15 cellular contexts compared by ENCODE assay signal in genomic region chr20:3163099-3164042, GRCh38. TPM values are rescaled to one million over a fixed set of nuclear protein-coding genes. Genes with fewer than 3 reads are reported as not detected.
A peak's percentile ranks its signal among the peaks of the same experiment; 100 is the strongest.
DNase-seq lines count a peak whose midpoint lies in the region; ATAC-seq, FAIRE-seq and TF ChIP-seq lines count a peak whose summit lies in the region.
"Had no signal": no experiment of that assay in that cellular context is flagged by ENCODE, and none has a peak within 500 bp of the region (broad histone marks: within the 10 kb centered on the region; RNA-seq: fewer than 3 reads in every experiment).

No MANE protein-coding gene starts in this region.

- no peak for FAIRE-seq in GM19239 (lab: Jason Lieb, UNC)
- FAIRE-seq: GM18507, HTR-8/SVneo had no signal

- H3K4me3 Mint-ChIP-seq in endothelial cell (ENCODE audit: unreplicated experiment) (peak overlapping the region; percentile 80), CD14-positive monocyte (no peak overlapping the region)
- H3K4me3 Mint-ChIP-seq: activated CD4-positive, alpha-beta memory T cell treated with anti-CD3 and anti-CD28 coated beads, Interleukin-2, amount 10 ng/mL, durations not matched to agents 7 days and 5 days; central memory CD8-positive, alpha-beta T cell had no signal

- H3K27me3 Mint-ChIP-seq in endothelial cell (ENCODE audit: unreplicated experiment) (peaks cover 14% of the 10 kb centered on the region), CD14-positive monocyte (ENCODE audit: low read depth in 3 of 3) (peaks cover 20 to 35% (median 31%) of the 10 kb centered on the region in 3 donors)

- H3K27ac Mint-ChIP-seq in endothelial cell (ENCODE audit: unreplicated experiment) (peak overlapping the region; percentile 24), CD14-positive monocyte (peak overlapping the region in 1 of 7 donors; percentile 21)
- H3K27ac Mint-ChIP-seq: activated CD4-positive, alpha-beta memory T cell treated with anti-CD3 and anti-CD28 coated beads, Interleukin-2, amount 10 ng/mL, durations not matched to agents 7 days and 5 days had no signal

- H3K9me3 Mint-ChIP-seq in endothelial cell (ENCODE audit: unreplicated experiment): no peaks in the 10 kb centered on the region
- peaks cover 0 to 4% (median 2%) of the 10 kb centered on the region in 7 donors for H3K9me3 Mint-ChIP-seq in CD14-positive monocyte
- H3K9me3 Mint-ChIP-seq: activated CD4-positive, alpha-beta memory T cell treated with anti-CD3 and anti-CD28 coated beads, Interleukin-2, amount 10 ng/mL, durations not matched to agents 7 days and 5 days; central memory CD8-positive, alpha-beta T cell had no signal

- intact Hi-C loops in CD14-positive monocyte (cut with micrococcal nuclease): no loop called here

- H3K36me3 Mint-ChIP-seq in endothelial cell (ENCODE audit: low read depth, unreplicated experiment) (peaks cover 4% of the 10 kb centered on the region), CD14-positive monocyte (no peaks in the 10 kb centered on the region)

- DNase-seq in 8988T (peak; percentile 31), GM19239 (ENCODE audit: insufficient read length, low spot score) (peak; percentile 7), NCI-H524 treated with DMSO at 0.1 percent for 48 hours (lab: John Stamatoyannopoulos, UW) (peak; percentile 85), endothelial cell (ENCODE audit: low spot score) (no peak), NCI-H1105 treated with DMSO at 0.1 percent for 48 hours (lab: John Stamatoyannopoulos, UW) (no peak), CD14-positive monocyte (ENCODE audit: low spot score) (no peak), epidermal melanocyte (ENCODE audit: insufficient read length, low spot score) (no peak)
- DNase-seq: activated CD4-positive, alpha-beta memory T cell treated with anti-CD3 and anti-CD28 coated beads, Interleukin-2, amount 10 ng/mL, durations not matched to agents 7 days and 5 days; left cardiac atrium; mucosa of descending colon; transverse colon had no signal

- H3K4me1 Mint-ChIP-seq in endothelial cell (ENCODE audit: unreplicated experiment) (peaks cover 15% of the 10 kb centered on the region), CD14-positive monocyte (peaks cover 20% of the 10 kb centered on the region)

- no peak for ATAC-seq in HG03196 (IDR thresholded peaks at IDR 0.05; ENCODE audit: unreplicated experiment)
- ATAC-seq: left cardiac atrium, mucosa of descending colon had no signal

- TF ChIP-seq CTCF in endothelial cell (IDR thresholded peaks at IDR 0.05; ENCODE audit: unreplicated experiment) (no peak), CD14-positive monocyte (IDR thresholded peaks at IDR 0.05) (no peak)

RNA-seq across cellular contexts. Expression of gene FASTKD5, which starts 3.7 kb away (rescaled TPM):
- 17.2 TPM for total RNA-seq in endothelial cell (ENCODE audit: unreplicated experiment)
- polyA plus RNA-seq in CD14-positive monocyte: 10 to 100 TPM; 12.5 to 13.7 TPM

RNA-seq across cellular contexts. Expression of gene UBOX5, which starts 3.7 kb away (rescaled TPM):
- 6.9 TPM for total RNA-seq in endothelial cell (ENCODE audit: unreplicated experiment)
- 1 to 10 TPM; 2.3 to 4.2 TPM for polyA plus RNA-seq in CD14-positive monocyte

RNA-seq across cellular contexts. Expression of gene LZTS3, which starts 10.0 kb away (rescaled TPM):
- total RNA-seq in endothelial cell (ENCODE audit: unreplicated experiment): 6.1 TPM
- polyA plus RNA-seq in CD14-positive monocyte: under 1 TPM in 1 of 2 donors, not detected in 1; 0.05 TPM

RNA-seq across cellular contexts. Expression of gene DDRGK1, which starts 41.1 kb away (rescaled TPM):
- 45.3 TPM for total RNA-seq in endothelial cell (ENCODE audit: unreplicated experiment)
- 10 to 100 TPM; 39.9 to 42.7 TPM for polyA plus RNA-seq in CD14-positive monocyte

RNA-seq across cellular contexts. Expression of gene ITPA, which starts 45.9 kb away (rescaled TPM):
- 45.9 TPM for total RNA-seq in endothelial cell (ENCODE audit: unreplicated experiment)
- polyA plus RNA-seq in CD14-positive monocyte: 10 to 100 TPM; 57.0 to 62.8 TPM

Comparison
In these comparisons a context has a peak if more than half of its experiments do, and no peak if none do; other contexts are left out.
1. DNase-seq: peak in 8988T (single experiment), GM19239 (single experiment) and NCI-H524 treated with DMSO at 0.1 percent for 48 hours (single experiment); none in endothelial cell (single experiment), NCI-H1105 treated with DMSO at 0.1 percent for 48 hours (single experiment), CD14-positive monocyte (single experiment) and epidermal melanocyte (single experiment).